ENCODE assay signal across 20 cellular contexts in genomic region chr2:141493936-141494335, GRCh38.
"Had no signal": no experiment of that assay in that cellular context is flagged by ENCODE, and none has a peak within 500 bp of the region (broad histone marks: within the 10 kb centered on the region; RNA-seq: fewer than 3 reads in every experiment).

No MANE protein-coding gene starts in this region.

- H3K4me3 ChIP-seq: dorsolateral prefrontal cortex, lung, pancreas, right lobe of liver, thoracic aorta, tibial nerve, upper lobe of right lung, uterus had no signal

- H3K36me3 ChIP-seq: pancreas, right lobe of liver, thoracic aorta, tibial nerve, upper lobe of right lung, uterus had no signal

- H3K4me1 ChIP-seq: pancreas, right lobe of liver, upper lobe of right lung, uterus had no signal

- DNase-seq: effector CD4-positive, alpha-beta T cell; hypothalamus; immature natural killer cell; islet precursor cell; kidney glomerular epithelial cell; left ventricle myocardium superior; natural killer cell; occipital lobe; pancreas; right lobe of liver; small intestine; stimulated activated CD4-positive, alpha-beta T cell treated with anti-CD3 and anti-CD28 coated beads, Interleukin-15, amount 100 ng/mL, for 24 hours; stimulated activated CD4-positive, alpha-beta T cell treated with anti-CD3 and anti-CD28 coated beads, Interleukin-2, amount 100 ng/mL, for 48 hours; stimulated activated naive B cell treated with anti-CD40 and anti-IgM and Interleukin-4, amounts not matched to agents 10 μg/mL and 1 μg/mL and 100 μg/mL, for 72 hours; upper lobe of right lung; uterus had no signal

- ATAC-seq: left ventricle myocardium superior; natural killer cell; pancreas; right lobe of liver; stimulated activated naive B cell treated with anti-CD40 and anti-IgM and Interleukin-4, amounts not matched to agents 10 μg/mL and 1 μg/mL and 100 μg/mL, for 72 hours; upper lobe of right lung had no signal

- H3K9me3 ChIP-seq: pancreas, right lobe of liver, thoracic aorta, tibial nerve, upper lobe of right lung, uterus had no signal

- H3K27ac ChIP-seq: dorsolateral prefrontal cortex, pancreas, right lobe of liver, thoracic aorta, tibial nerve, upper lobe of right lung, uterus had no signal

- H3K27me3 ChIP-seq: dorsolateral prefrontal cortex, pancreas, right lobe of liver, tibial nerve, upper lobe of right lung, uterus had no signal
